In genomic region chr15:76987896-76988860, GRCh38 we compare ENCODE assay signal across 8 cellular contexts. TPM values are rescaled to one million over a fixed set of nuclear protein-coding genes. Genes with fewer than 3 reads are reported as not detected.
DNase-seq lines count a peak whose midpoint lies in the region; ATAC-seq, FAIRE-seq and TF ChIP-seq lines count a peak whose summit lies in the region.

No MANE protein-coding gene starts in this region.

- no peaks in the 10 kb centered on the region for H3K36me3 Mint-ChIP-seq in chondrocyte (ENCODE audit: low read depth)

- no peaks in the 10 kb centered on the region for H3K4me1 Mint-ChIP-seq in chondrocyte (ENCODE audit: low read depth)

- no peak overlapping the region for H3K27ac Mint-ChIP-seq in chondrocyte (ENCODE audit: unreplicated experiment)

- H3K27me3 Mint-ChIP-seq in chondrocyte (ENCODE audit: low read depth) = no peaks in the 10 kb centered on the region

- peak; percentile 80 for ATAC-seq in GM21825 (IDR thresholded peaks at IDR 0.05; ENCODE audit: unreplicated experiment)

- peak; percentile 93 for FAIRE-seq in GM12892 (lab: Jason Lieb, UNC)

- peak; percentile 67 for DNase-seq in GM12892 (ENCODE audit: insufficient read length)
- DNase-seq in NOMO-1 treated with dmso at 0.1 percent for 144 hours (lab: John Stamatoyannopoulos, UW; ENCODE audit: unreplicated experiment) = peak; percentile 90
- peak; percentile 51 for DNase-seq in chondrocyte (ENCODE audit: low spot score)
- DNase-seq in stimulated activated CD4-positive, alpha-beta T cell treated with anti-CD3 and anti-CD28 coated beads, Interleukin-12 subunit alpha, Interleukin-12 subunit beta, amount 100 ng/mL, for 48 hours (ENCODE audit: low read depth in 2 of 3, low spot score in 1 of 3) = peak; percentile 66 to 77 (median 76)
- DNase-seq in NCI-H82 treated with DMSO at 0.1 percent for 48 hours (lab: John Stamatoyannopoulos, UW; ENCODE audit: unreplicated experiment) = no peak
- no peak for DNase-seq in NCI-H524 (lab: John Stamatoyannopoulos, UW)
- DNase-seq in putamen (ENCODE audit: low spot score) = no peak

- no peaks in the 10 kb centered on the region for H3K9me3 Mint-ChIP-seq in chondrocyte (ENCODE audit: low read depth)

- no peak for TF ChIP-seq POLR2A in GM12892 (IDR thresholded peaks at IDR 0.05; ENCODE audit: low read depth, low read length)

- H3K4me3 Mint-ChIP-seq in chondrocyte (ENCODE audit: unreplicated experiment) = no peak overlapping the region

- no peak for TF ChIP-seq CTCF in chondrocyte (IDR thresholded peaks at IDR 0.05)

RNA-seq across cellular contexts. Expression of gene PSTPIP1, which starts 6.7 kb away (rescaled TPM):
- 6.4 TPM for polyA plus RNA-seq in GM12892 (2012; ENCODE audit: missing spikeins)
- total RNA-seq in chondrocyte = not detected in 3 replicates

RNA-seq across cellular contexts. Expression of gene RCN2, which starts 56.6 kb away (rescaled TPM):
- 26.7 TPM for polyA plus RNA-seq in GM12892 (2012; ENCODE audit: missing spikeins)
- 70.4 to 99.2 TPM (median 72.1 TPM) in 3 replicates for total RNA-seq in chondrocyte

Comparison
In these comparisons a context has a peak if more than half of its experiments do, and no peak if none do; other contexts are left out.
1. DNase-seq: peak in GM12892 (single experiment), NOMO-1 treated with dmso at 0.1 percent for 144 hours (single experiment), chondrocyte (single experiment) and stimulated activated CD4-positive, alpha-beta T cell treated with anti-CD3 and anti-CD28 coated beads, Interleukin-12 subunit alpha, Interleukin-12 subunit beta, amount 100 ng/mL, for 48 hours (3 of 3); none in NCI-H82 treated with DMSO at 0.1 percent for 48 hours (single experiment), NCI-H524 (0 of 2) and putamen (single experiment).